ENCODE assay signal across 13 cellular contexts in genomic region chr12:12881495-12881894, GRCh38. TPM values are rescaled to one million over a fixed set of nuclear protein-coding genes. Genes with fewer than 3 reads are reported as not detected.
DNase-seq lines count a peak whose midpoint lies in the region; ATAC-seq and TF ChIP-seq lines count a peak whose summit lies in the region.
"Had no signal": no experiment of that assay in that cellular context is flagged by ENCODE, and none has a peak within 500 bp of the region (broad histone marks: within the 10 kb centered on the region; RNA-seq: fewer than 3 reads in every experiment).

No MANE protein-coding gene starts in this region.

- H3K27ac Mint-ChIP-seq in activated CD4-positive, alpha-beta memory T cell treated with anti-CD3 and anti-CD28 coated beads, Interleukin-2, amount 10 ng/mL, durations not matched to agents 7 days and 5 days, result no peak overlapping the region
- H3K27ac Mint-ChIP-seq in activated CD4-positive, alpha-beta memory T cell treated with anti-CD3 and anti-CD28 coated beads for 36 hours, result no peak overlapping the region
- no peak overlapping the region for H3K27ac Mint-ChIP-seq in WTC11

- 28 to 54% (median 43%) methylated on average over 9 of the region's 9 CpGs for WGBS in stomach, 5 donors

- H3K36me3 ChIP-seq in fibroblast of lung (ENCODE audit: control insufficient read depth, insufficient read depth, low read length) (no peaks in the 10 kb centered on the region), stomach (no peaks in the 10 kb centered on the region), gastrocnemius medialis (no peaks in the 10 kb centered on the region)
- H3K36me3 ChIP-seq: ascending aorta, spleen had no signal

- H3K9ac ChIP-seq in fibroblast of lung (ENCODE audit: insufficient read depth, low read length), result no peak overlapping the region

- intact Hi-C loops in activated CD4-positive, alpha-beta memory T cell treated with anti-CD3 and anti-CD28 coated beads for 36 hours (cut with micrococcal nuclease), result no loop called here
- intact Hi-C loops in stomach (cut with DNase I; ENCODE audit: low total_unique reads) (no loop called here), gastrocnemius medialis (cut with DNase I; ENCODE audit: low total_unique reads) (no loop called here)

- no peak for TF ChIP-seq EP300 in stomach (IDR thresholded peaks at IDR 0.05)

- H3K4me1 Mint-ChIP-seq in activated CD4-positive, alpha-beta memory T cell treated with anti-CD3 and anti-CD28 coated beads, Interleukin-2, amount 10 ng/mL, durations not matched to agents 7 days and 5 days, result peaks cover 30% of the 10 kb centered on the region
- H3K4me1 Mint-ChIP-seq in activated CD4-positive, alpha-beta memory T cell treated with anti-CD3 and anti-CD28 coated beads for 36 hours (ENCODE audit: low read depth), result peaks cover 12% of the 10 kb centered on the region
- H3K4me1 Mint-ChIP-seq in WTC11, result peaks cover 22% of the 10 kb centered on the region

- POLR2A ChIA-PET in activated CD4-positive, alpha-beta memory T cell treated with anti-CD3 and anti-CD28 coated beads, Interleukin-2, amount 10 ng/mL, durations not matched to agents 7 days and 5 days (lab: Charles Lee), result interaction anchor here (1.3 kb wide), 1 partner anchor 10 kb away, joined by 3 read pairs; the partner anchor contains the start of gene GPRC5A
- POLR2A ChIA-PET in activated CD4-positive, alpha-beta memory T cell treated with anti-CD3 and anti-CD28 coated beads for 36 hours (lab: Charles Lee), result no interaction called here
- POLR2A ChIA-PET in WTC11 (lab: Charles Lee), result no interaction called here

- H3K27ac ChIP-seq in fibroblast of lung (ENCODE audit: insufficient read depth, low read length) (peak overlapping the region; percentile 31), stomach (peak overlapping the region in 4 of 5 donors; percentile 50 to 83 (median 70)), gastrocnemius medialis (no peak overlapping the region)
- H3K27ac ChIP-seq: ascending aorta, spleen had no signal

- no peaks in the 10 kb centered on the region for H3K36me3 Mint-ChIP-seq in activated CD4-positive, alpha-beta memory T cell treated with anti-CD3 and anti-CD28 coated beads, Interleukin-2, amount 10 ng/mL, durations not matched to agents 7 days and 5 days (ENCODE audit: low read depth)
- no peaks in the 10 kb centered on the region for H3K36me3 Mint-ChIP-seq in activated CD4-positive, alpha-beta memory T cell treated with anti-CD3 and anti-CD28 coated beads for 36 hours
- H3K36me3 Mint-ChIP-seq in WTC11, result no peaks in the 10 kb centered on the region

- H3K4me2 ChIP-seq in fibroblast of lung (ENCODE audit: extremely low read depth, insufficient read depth, low read length), result no peak overlapping the region

- peaks cover 13% of the 10 kb centered on the region for H3K27me3 Mint-ChIP-seq in activated CD4-positive, alpha-beta memory T cell treated with anti-CD3 and anti-CD28 coated beads, Interleukin-2, amount 10 ng/mL, durations not matched to agents 7 days and 5 days
- no peaks in the 10 kb centered on the region for H3K27me3 Mint-ChIP-seq in activated CD4-positive, alpha-beta memory T cell treated with anti-CD3 and anti-CD28 coated beads for 36 hours
- peaks cover 27% of the 10 kb centered on the region for H3K27me3 Mint-ChIP-seq in WTC11 (ENCODE audit: low read depth)

- peaks cover 2% of the 10 kb centered on the region for H3K4me1 ChIP-seq in fibroblast of lung (ENCODE audit: control insufficient read depth, extremely low read depth, insufficient read depth, low read length)
- H3K4me1 ChIP-seq in stomach, result peaks cover 0 to 30% (median 19%) of the 10 kb centered on the region in 4 donors
- no peaks in the 10 kb centered on the region for H3K4me1 ChIP-seq in gastrocnemius medialis
- H3K4me1 ChIP-seq: spleen had no signal

- in situ Hi-C loops in SK-MEL-5 (cut with HindIII; ENCODE audit: low pct_unique_long_range_greater_than_20kb, low sequenced_read_pairs) (no loop called here), gastrocnemius medialis (cut with MboI; ENCODE audit: low sequenced_read_pairs in 4 of 4) (no loop called here)

- no peaks in the 10 kb centered on the region for H3K27me3 ChIP-seq in fibroblast of lung (ENCODE audit: control insufficient read depth, insufficient read depth, low read length)
- H3K27me3 ChIP-seq in stomach, result no peaks in the 10 kb centered on the region
- H3K27me3 ChIP-seq in gastrocnemius medialis, result no peaks in the 10 kb centered on the region
- H3K27me3 ChIP-seq: ascending aorta, spleen had no signal

- CTCF ChIA-PET in activated CD4-positive, alpha-beta memory T cell treated with anti-CD3 and anti-CD28 coated beads, Interleukin-2, amount 10 ng/mL, durations not matched to agents 7 days and 5 days (lab: Charles Lee), result interaction anchor here (0.7 to 1.1 kb wide), 2 partner anchors 9 to 685 kb away, joined by 3 to 7 read pairs; partner anchors contain the start of gene GPRC5A
- CTCF ChIA-PET in activated CD4-positive, alpha-beta memory T cell treated with anti-CD3 and anti-CD28 coated beads for 36 hours (lab: Charles Lee), result no interaction called here
- CTCF ChIA-PET in WTC11 (lab: Charles Lee), result interaction anchor here (4.4 kb wide), 1 partner anchor 44 kb away, joined by 16 read pairs; no protein-coding TSS in a partner anchor

- H3K9me3 ChIP-seq in fibroblast of lung (ENCODE audit: control insufficient read depth, insufficient read depth, low read depth, low read length) (no peaks in the 10 kb centered on the region), stomach (no peaks in the 10 kb centered on the region), gastrocnemius medialis (no peaks in the 10 kb centered on the region)
- H3K9me3 ChIP-seq: ascending aorta, spleen had no signal

- ATAC-seq in WTC11 (no peak), HG03025 (IDR thresholded peaks at IDR 0.05; ENCODE audit: low FRiP score, unreplicated experiment) (no peak), gastrocnemius medialis (no peak)

- H3K79me2 ChIP-seq in fibroblast of lung (ENCODE audit: control insufficient read depth, insufficient read depth, low read length), result no peaks in the 10 kb centered on the region

- no peaks in the 10 kb centered on the region for H4K20me1 ChIP-seq in fibroblast of lung (ENCODE audit: control insufficient read depth, extremely low read depth, insufficient read depth, low read length)

- TF ChIP-seq POLR2A in stomach (IDR thresholded peaks at IDR 0.05), result no peak
- TF ChIP-seq POLR2A in gastrocnemius medialis (IDR thresholded peaks at IDR 0.05), result no peak

- H2AFZ ChIP-seq in fibroblast of lung (ENCODE audit: low read length), result peak overlapping the region; percentile 40

- DNase-seq in activated CD4-positive, alpha-beta memory T cell treated with anti-CD3 and anti-CD28 coated beads, Interleukin-2, amount 10 ng/mL, durations not matched to agents 7 days and 5 days, result peak; percentile 25
- no peak for DNase-seq in activated CD4-positive, alpha-beta memory T cell treated with anti-CD3 and anti-CD28 coated beads for 36 hours
- DNase-seq in SK-MEL-5 (ENCODE audit: low read depth, low spot score), result peak; percentile 89
- peak in 1 of 2 donors; percentile 61 for DNase-seq in fibroblast of lung (ENCODE audit: low read depth in 2 of 2)
- no peak for DNase-seq in stomach
- DNase-seq in WTC11 (ENCODE audit: low spot score), result no peak
- DNase-seq in gastrocnemius medialis, result no peak
- DNase-seq: midbrain; NCI-H187 treated with DMSO at 0.1 percent for 48 hours; spleen; stimulated activated CD8-positive, alpha-beta memory T cell treated with anti-CD3 and anti-CD28 coated beads, Interleukin-4, amount 100 ng/mL, for 48 hours had no signal

- H3K4me3 ChIP-seq in fibroblast of lung (replicated peaks in 1 of 4; ENCODE audit: control extremely low read depth in 1 of 4, insufficient read depth in 1 of 4, low read depth in 3 of 4, low read length in 4 of 4), result no peak overlapping the region
- no peak overlapping the region for H3K4me3 ChIP-seq in stomach
- H3K4me3 ChIP-seq in gastrocnemius medialis, result no peak overlapping the region
- H3K4me3 ChIP-seq: ascending aorta, spleen had no signal

- H3K9me3 Mint-ChIP-seq in activated CD4-positive, alpha-beta memory T cell treated with anti-CD3 and anti-CD28 coated beads, Interleukin-2, amount 10 ng/mL, durations not matched to agents 7 days and 5 days, result no peaks in the 10 kb centered on the region
- H3K9me3 Mint-ChIP-seq in activated CD4-positive, alpha-beta memory T cell treated with anti-CD3 and anti-CD28 coated beads for 36 hours, result no peaks in the 10 kb centered on the region
- H3K9me3 Mint-ChIP-seq in WTC11, result no peaks in the 10 kb centered on the region

- TF ChIP-seq CTCF in fibroblast of lung (conservative IDR thresholded peaks at IDR 0.05 in 1 of 2, IDR thresholded peaks at IDR 0.05 in 1 of 2; ENCODE audit: low read depth in 1 of 2, low read length in 2 of 2) (no peak), stomach (IDR thresholded peaks at IDR 0.05) (no peak), WTC11 (IDR thresholded peaks at IDR 0.05) (no peak), gastrocnemius medialis (IDR thresholded peaks at IDR 0.05 in 4 of 5, conservative IDR thresholded peaks at IDR 0.05 in 1 of 5) (no peak)

- H3K4me3 Mint-ChIP-seq in activated CD4-positive, alpha-beta memory T cell treated with anti-CD3 and anti-CD28 coated beads, Interleukin-2, amount 10 ng/mL, durations not matched to agents 7 days and 5 days, result no peak overlapping the region
- no peak overlapping the region for H3K4me3 Mint-ChIP-seq in activated CD4-positive, alpha-beta memory T cell treated with anti-CD3 and anti-CD28 coated beads for 36 hours
- H3K4me3 Mint-ChIP-seq in WTC11, result no peak overlapping the region

TF ChIP-seq in WTC11, 78 proteins besides CTCF, POLR2A, EP300 and RAD21 (continues in another document):
- no peak for TF ChIP-seq MAX (CRISPR knock-in tag; IDR thresholded peaks at IDR 0.05)
- TF ChIP-seq EMX1 (CRISPR knock-in tag; IDR thresholded peaks at IDR 0.05), result no peak
- TF ChIP-seq NFATC4 (CRISPR knock-in tag; IDR thresholded peaks at IDR 0.05), result no peak

RNA-seq across cellular contexts. Expression of gene GPRC5A, which starts 9.9 kb away (rescaled TPM):
- total RNA-seq in activated CD4-positive, alpha-beta memory T cell treated with anti-CD3 and anti-CD28 coated beads, Interleukin-2, amount 10 ng/mL, durations not matched to agents 7 days and 5 days, result under 1 TPM; 0.03 to 0.05 TPM
- total RNA-seq in activated CD4-positive, alpha-beta memory T cell treated with anti-CD3 and anti-CD28 coated beads for 36 hours, result under 1 TPM; 0.07 to 0.10 TPM
- 13.9 and 17.6 TPM in 2 replicates for total RNA-seq in SK-MEL-5 (2014; rRNA removed; shearing (Covaris generic))
- polyA plus RNA-seq in SK-MEL-5 (2015; cell fraction: cytosol; rRNA removed), result 15.1 and 26.8 TPM in 2 replicates
- 5.6 and 9.0 TPM in 2 replicates for polyA plus RNA-seq in SK-MEL-5 (2015; cell fraction: nucleus; rRNA removed)
- total RNA-seq in fibroblast of lung (2.3 and 4.8 TPM in 2 replicates), stomach (100 to 1,000 TPM in 1 of 5 donors, 10 to 100 TPM in 2, 1 to 10 TPM in 1, under 1 TPM in 1; 0.58 to 112 (median 39.5) TPM), WTC11 (2021) (1.1 to 1.3 TPM (median 1.3 TPM) in 3 replicates), gastrocnemius medialis (1 to 10 TPM in 1 of 4 donors, under 1 TPM in 3; 0.23 to 5.8 (median 0.52) TPM)
- polyA plus RNA-seq in fibroblast of lung (46.8 and 83.8 TPM in 2 replicates), stomach (10 to 100 TPM in 1 of 3 donors, 1 to 10 TPM in 2; 4.0 to 89.1 (median 8.4) TPM)
- 19.1 and 34.8 TPM in 2 replicates for polyA plus RNA-seq in fibroblast of lung (2012)
- 139 and 200 TPM in 2 replicates for polyA minus RNA-seq in fibroblast of lung (ENCODE audit: low replicate concordance)

Comparison
In these comparisons a context has a peak if more than half of its experiments do, and no peak if none do; other contexts are left out.
1. DNase-seq: peak in activated CD4-positive, alpha-beta memory T cell treated with anti-CD3 and anti-CD28 coated beads, Interleukin-2, amount 10 ng/mL, durations not matched to agents 7 days and 5 days (single experiment) and SK-MEL-5 (single experiment); none in activated CD4-positive, alpha-beta memory T cell treated with anti-CD3 and anti-CD28 coated beads for 36 hours (single experiment), stomach (single experiment), WTC11 (single experiment) and gastrocnemius medialis (0 of 2).
2. H3K27ac ChIP-seq: peak in fibroblast of lung (single experiment) and stomach (4 of 5); none in gastrocnemius medialis (0 of 4).